ENCODE assay signal across 8 cellular contexts in the genomic region with DNA sequence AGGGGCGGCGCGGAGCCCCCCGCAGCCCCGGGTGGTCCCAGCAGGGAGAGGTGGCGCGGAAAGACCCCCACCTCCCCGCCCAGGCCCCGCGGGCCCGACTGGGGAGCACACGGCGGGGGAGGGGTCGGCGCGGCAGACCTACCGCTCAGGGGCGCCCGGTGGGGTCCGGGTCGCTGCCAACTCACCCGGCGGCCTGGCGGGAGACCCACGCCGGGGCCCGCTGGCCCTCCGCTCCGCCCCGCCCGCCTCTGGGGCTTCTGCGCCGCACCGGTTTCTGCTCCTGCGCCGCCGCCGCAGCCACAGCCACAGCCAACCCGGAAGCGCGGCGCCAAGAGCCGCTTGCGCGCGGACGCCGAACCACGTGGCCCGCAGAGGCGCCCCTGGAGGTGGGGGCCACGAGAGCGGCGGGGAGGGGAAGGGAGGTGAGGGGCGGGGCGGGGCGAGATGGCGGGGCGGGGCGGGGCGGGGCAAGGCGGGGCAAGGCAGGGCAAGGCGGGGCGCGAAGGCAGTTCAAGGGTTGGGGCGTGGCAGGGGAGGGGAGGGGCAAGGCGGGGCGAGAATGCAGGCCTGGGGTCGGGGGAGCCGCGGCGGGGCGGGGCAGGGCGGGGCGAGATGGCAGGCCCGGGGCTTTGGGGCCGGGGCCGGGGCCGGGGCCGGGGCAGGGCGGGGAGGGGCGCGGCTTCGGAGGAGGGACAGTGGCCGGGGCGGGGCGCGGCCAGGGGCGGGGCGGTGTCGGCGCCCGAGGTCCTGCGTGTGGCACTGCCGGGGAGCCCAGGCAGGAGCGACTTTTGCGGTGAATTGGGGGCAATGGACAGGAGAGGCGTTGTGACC. TPM values are rescaled to one million over a fixed set of nuclear protein-coding genes. Genes with fewer than 3 reads are reported as not detected.
DNase-seq lines count a peak whose midpoint lies in the region; ATAC-seq and TF ChIP-seq lines count a peak whose summit lies in the region.

A gene (minus strand): TSS at position 307 of the 831 bp plus-strand sequence. CDS start 1,193 bp downstream, outside the sequence.

- no peak for DNase-seq in HFF-Myc (ENCODE audit: extremely low read depth, low read depth)
- DNase-seq in MV-4-11 (lab: John Stamatoyannopoulos, UW), result peak; percentile 76
- no peak for DNase-seq in SK-N-MC (ENCODE audit: low read depth, low spot score)
- DNase-seq in activated naive CD4-positive, alpha-beta T cell treated with anti-CD3 and anti-CD28 coated beads for 36 hours, result peak; percentile 88
- peak in 55 of 56 donors; percentile 47 to 93 (median 84) for DNase-seq in nucleus accumbens (lab: John Stamatoyannopoulos, UW)
- peak; percentile 85 for DNase-seq in superior temporal gyrus (ENCODE audit: extremely low spot score)

- peak; percentile 84 to 85 for TF ChIP-seq POLR2A in gastroesophageal sphincter (IDR thresholded peaks at IDR 0.05)

- TF ChIP-seq EP300 in gastroesophageal sphincter (IDR thresholded peaks at IDR 0.05), result no peak

- H3K4me1 Mint-ChIP-seq in activated naive CD4-positive, alpha-beta T cell treated with anti-CD3 and anti-CD28 coated beads for 36 hours (ENCODE audit: low read depth), result peaks cover 37% of the 10 kb centered on the region

- no peak for TF ChIP-seq CTCF in HFF-Myc (IDR thresholded peaks at IDR 0.05; ENCODE audit: low read depth, low read length, missing control alignments)
- TF ChIP-seq CTCF in gastroesophageal sphincter (IDR thresholded peaks at IDR 0.05), result peak in 1 of 4 experiments; percentile 18

- no peaks in the 10 kb centered on the region for H3K27me3 ChIP-seq in gastroesophageal sphincter

- ATAC-seq in gastroesophageal sphincter, result peak; percentile 94

- H3K4me1 ChIP-seq in gastroesophageal sphincter, result peaks cover 4 to 51% (median 31%) of the 10 kb centered on the region in 3 donors

- H3K36me3 ChIP-seq in SK-N-MC (ENCODE audit: insufficient read depth, low read length) (peaks cover 36% of the 10 kb centered on the region), gastroesophageal sphincter (peaks cover 0 to 19% of the 10 kb centered on the region in 2 donors)

- H3K4me3 ChIP-seq in GM08714 (ENCODE audit: low read length), result peak within 1 kb of the TSS; percentile 96
- H3K4me3 ChIP-seq in HFF-Myc (replicated peaks; ENCODE audit: low read depth, low read length), result peak within 1 kb of the TSS; percentile 75
- H3K4me3 ChIP-seq in SK-N-MC, result peak within 1 kb of the TSS; percentile 81
- peak within 1 kb of the TSS; percentile 97 to 100 for H3K4me3 ChIP-seq in gastroesophageal sphincter

- H3K9me3 ChIP-seq in SK-N-MC (ENCODE audit: low read depth, low read length) (no peaks in the 10 kb centered on the region), gastroesophageal sphincter (no peaks in the 10 kb centered on the region)

- no peaks in the 10 kb centered on the region for H3K27me3 Mint-ChIP-seq in activated naive CD4-positive, alpha-beta T cell treated with anti-CD3 and anti-CD28 coated beads for 36 hours (ENCODE audit: low read depth)

- peak within 1 kb of the TSS; percentile 89 for H3K27ac ChIP-seq in SK-N-MC
- peak within 1 kb of the TSS; percentile 72 to 92 (median 85) for H3K27ac ChIP-seq in gastroesophageal sphincter

- CTCF ChIA-PET in activated naive CD4-positive, alpha-beta T cell treated with anti-CD3 and anti-CD28 coated beads for 36 hours (lab: Charles Lee), result interaction anchor here (1.0 to 1.3 kb wide), 3 partner anchors 29 to 41 kb away, joined by 3 read pairs; no protein-coding TSS in a partner anchor

- intact Hi-C loops in activated naive CD4-positive, alpha-beta T cell treated with anti-CD3 and anti-CD28 coated beads for 36 hours (cut with micrococcal nuclease), result loop anchor here (1.0 to 5.0 kb wide), 10 partner anchors 28 to 1392 kb away; a partner anchor contains a TSS

- H3K4me3 Mint-ChIP-seq in activated naive CD4-positive, alpha-beta T cell treated with anti-CD3 and anti-CD28 coated beads for 36 hours, result peak within 1 kb of the TSS; percentile 85

- 0% methylated on average over 3 of the region's 98 CpGs; no CpG with 5 or more reads in 1 of the 2 donors for WGBS in gastroesophageal sphincter (ENCODE audit: low coverage in 1 of 2), 2 donors

- H3K36me3 Mint-ChIP-seq in activated naive CD4-positive, alpha-beta T cell treated with anti-CD3 and anti-CD28 coated beads for 36 hours (ENCODE audit: low read depth), result peaks cover 26% of the 10 kb centered on the region

- H3K9ac ChIP-seq in SK-N-MC (ENCODE audit: insufficient read length), result peak within 1 kb of the TSS; percentile 89

- H3K9me3 Mint-ChIP-seq in activated naive CD4-positive, alpha-beta T cell treated with anti-CD3 and anti-CD28 coated beads for 36 hours, result no peaks in the 10 kb centered on the region

- H3K27ac Mint-ChIP-seq in activated naive CD4-positive, alpha-beta T cell treated with anti-CD3 and anti-CD28 coated beads for 36 hours, result peak within 1 kb of the TSS; percentile 80

RNA-seq across cellular contexts. Expression of the gene that starts here (rescaled TPM):
- 1 to 10 TPM; 6.9 to 7.4 TPM for total RNA-seq in activated naive CD4-positive, alpha-beta T cell treated with anti-CD3 and anti-CD28 coated beads for 36 hours
- 1 to 10 TPM; 6.2 to 8.9 (median 7.0) TPM for total RNA-seq in gastroesophageal sphincter

Comparison
In these comparisons a context has a peak if more than half of its experiments do, and no peak if none do; other contexts are left out.
1. DNase-seq: peak in MV-4-11 (single experiment), activated naive CD4-positive, alpha-beta T cell treated with anti-CD3 and anti-CD28 coated beads for 36 hours (single experiment), nucleus accumbens (55 of 56) and superior temporal gyrus (single experiment); none in HFF-Myc (single experiment) and SK-N-MC (single experiment).
2. Peak in every context shown above with its lines, with median percentiles within 50 percentile points of each other: H3K4me3 ChIP-seq.